ENCODE assay signal across 8 cellular contexts in genomic region chrX:19889582-19890342, GRCh38.
DNase-seq lines count a peak whose midpoint lies in the region; ATAC-seq and FAIRE-seq lines count a peak whose summit lies in the region.

No MANE protein-coding gene starts in this region.

- ATAC-seq in HG03103 (IDR thresholded peaks at IDR 0.05; ENCODE audit: low read depth, unreplicated experiment) (peak; percentile 45), GM19397 (IDR thresholded peaks at IDR 0.05; ENCODE audit: unreplicated experiment) (no peak)

- no peak for FAIRE-seq in urothelium cell line (lab: Jason Lieb, UNC)

- DNase-seq in NCI-H446 (lab: John Stamatoyannopoulos, UW) (peak; percentile 1 to 6), NCI-H446 treated with DMSO at 0.1 percent for 48 hours (lab: John Stamatoyannopoulos, UW) (no peak), T-helper 2 cell (peak in 4 of 5 experiments; percentile 23 to 82 (median 30)), urothelium cell line (ENCODE audit: low spot score) (peak; percentile 31), NCI-H2171 treated with DMSO at 0.1 percent for 48 hours (lab: John Stamatoyannopoulos, UW) (no peak)
- DNase-seq in effector CD8-positive, alpha-beta T cell (lab: John Stamatoyannopoulos, UW): peak; percentile 2

Comparison
In these comparisons a context has a peak if more than half of its experiments do, and no peak if none do; other contexts are left out.
1. DNase-seq: peak in NCI-H446 (2 of 2), T-helper 2 cell (4 of 5), effector CD8-positive, alpha-beta T cell (single experiment) and urothelium cell line (single experiment); none in NCI-H446 treated with DMSO at 0.1 percent for 48 hours (single experiment) and NCI-H2171 treated with DMSO at 0.1 percent for 48 hours (single experiment).